ENCODE assay signal across 28 cellular contexts in the genomic region with DNA sequence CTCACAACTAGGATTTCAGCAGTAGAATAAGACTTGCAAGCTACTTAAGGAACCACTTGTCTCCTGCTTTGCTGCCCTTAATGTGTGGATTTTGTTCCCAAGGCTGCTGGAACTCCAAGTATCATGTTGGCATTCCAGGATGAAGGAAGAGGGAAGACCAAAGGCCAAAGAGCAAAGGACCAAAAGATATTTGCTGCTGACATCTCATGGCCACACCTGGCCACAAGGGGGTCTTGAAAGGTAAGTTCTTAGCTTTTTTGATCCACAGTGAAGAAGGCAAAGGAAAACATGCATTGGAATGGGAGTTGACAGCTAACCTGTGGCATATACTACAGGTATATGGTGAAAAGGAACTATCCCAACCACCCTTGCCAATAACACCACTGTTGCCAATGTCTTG. TPM values are rescaled to one million over a fixed set of nuclear protein-coding genes. Genes with fewer than 3 reads are reported as not detected.
DNase-seq lines count a peak whose midpoint lies in the region; ATAC-seq and TF ChIP-seq lines count a peak whose summit lies in the region.
"Had no signal": no experiment of that assay in that cellular context is flagged by ENCODE, and none has a peak within 500 bp of the region (broad histone marks: within the 10 kb centered on the region; RNA-seq: fewer than 3 reads in every experiment).

No MANE protein-coding gene starts in this region.

- H3K9me3 ChIP-seq in DND-41 (ENCODE audit: insufficient read depth, low read length, severe bottlenecking), result peaks cover under 1% of the 10 kb centered on the region
- H3K9me3 ChIP-seq: pancreas, thoracic aorta had no signal

- H4K20me1 ChIP-seq in DND-41 (ENCODE audit: insufficient read depth, low read length), result no peaks in the 10 kb centered on the region

- ATAC-seq in DND-41 (ENCODE audit: insufficient read depth, low read depth) (no peak), GM18909 (IDR thresholded peaks at IDR 0.05; ENCODE audit: poor library complexity, unreplicated experiment) (no peak), HG03521 (IDR thresholded peaks at IDR 0.05; ENCODE audit: unreplicated experiment) (no peak)
- ATAC-seq: activated naive CD4-positive, alpha-beta T cell treated with anti-CD3 and anti-CD28 coated beads, Interleukin-2, amount 50 U/mL, for 72 hours; CD8-positive, alpha-beta T cell; gastroesophageal sphincter; left colon; pancreas had no signal

- H3K9ac ChIP-seq in DND-41 (ENCODE audit: low read depth, low read length), result no peak overlapping the region

- H3K79me2 ChIP-seq in DND-41 (ENCODE audit: insufficient read depth, low read length), result no peaks in the 10 kb centered on the region
- H3K79me2 ChIP-seq: hepatocyte had no signal

- H3K27me3 ChIP-seq in DND-41 (ENCODE audit: insufficient read depth, low read length, poor library complexity) (no peaks in the 10 kb centered on the region), H7 (ENCODE audit: control insufficient read depth, insufficient read depth, low read length) (peaks cover 13% of the 10 kb centered on the region)
- H3K27me3 ChIP-seq: gastroesophageal sphincter, pancreas had no signal

- H3K27ac ChIP-seq in DND-41 (ENCODE audit: low read length), result no peak overlapping the region
- H3K27ac ChIP-seq: dorsolateral prefrontal cortex, gastroesophageal sphincter, hepatocyte, pancreas, Peyer's patch, thoracic aorta, VCaP had no signal

- H3K36me3 ChIP-seq in DND-41 (ENCODE audit: insufficient read depth, low read length) (no peaks in the 10 kb centered on the region), H7 (replicated peaks; ENCODE audit: control insufficient read depth, insufficient read depth, low read length) (no peaks in the 10 kb centered on the region)
- H3K36me3 ChIP-seq: gastroesophageal sphincter, pancreas, Peyer's patch, thoracic aorta had no signal

- no peak overlapping the region for H2AFZ ChIP-seq in DND-41 (ENCODE audit: low read depth, low read length)
- H2AFZ ChIP-seq: hepatocyte had no signal

- TF ChIP-seq CTCF in DND-41 (IDR thresholded peaks at IDR 0.05; ENCODE audit: borderline replicate concordance, extremely low read depth, low read length, poor library complexity, severe bottlenecking), result peak; percentile 13

- DNase-seq in DND-41, result no peak
- DNase-seq in H7, result peak; percentile 50
- DNase-seq in SW480 (ENCODE audit: low spot score), result peak; percentile 16
- peak; percentile 56 for DNase-seq in iPS-NIHi7 (ENCODE audit: extremely low spot score)
- no peak for DNase-seq in H4 (ENCODE audit: low spot score)
- DNase-seq: activated CD4-positive, alpha-beta T cell treated with anti-CD3 and anti-CD28 coated beads for 48 hours; activated CD8-positive, alpha-beta memory T cell treated with anti-CD3 and anti-CD28 coated beads for 24 hours; AML-193; CD8-positive, alpha-beta T cell; DMS 273 treated with DMSO at 0.1 percent for 48 hours; dorsolateral prefrontal cortex; EL; Karpas-422; left colon; NCI-H1436; NCI-H2081; NCI-H226; pancreas; Peyer's patch; SHP77 treated with DMSO at 0.1 percent for 48 hours; stimulated activated CD4-positive, alpha-beta T cell treated with anti-CD3 and anti-CD28 coated beads, Interleukin-2, amount 100 ng/mL, for 24 hours had no signal

- no peak overlapping the region for H3K4me2 ChIP-seq in DND-41 (ENCODE audit: insufficient read depth, low read length)
- H3K4me2 ChIP-seq: hepatocyte had no signal

- H3K4me1 ChIP-seq in DND-41 (ENCODE audit: insufficient read depth, low read length), result no peaks in the 10 kb centered on the region
- H3K4me1 ChIP-seq: pancreas had no signal

- H3K4me3 ChIP-seq in DND-41 (ENCODE audit: low read depth in 1 of 2, low read length in 2 of 2), result no peak overlapping the region
- no peak overlapping the region for H3K4me3 ChIP-seq in H7 (ENCODE audit: insufficient read depth, low read depth, low read length)
- H3K4me3 ChIP-seq: dorsolateral prefrontal cortex, gastroesophageal sphincter, hepatocyte, pancreas, Peyer's patch, thoracic aorta had no signal

RNA-seq across cellular contexts. Expression of gene MATN3, which starts 3.9 kb away (rescaled TPM):
- 1.8 and 3.6 TPM in 2 replicates for total RNA-seq in H7 (2014; rRNA removed; shearing (Covaris generic))
- 0.14 and 0.46 TPM in 2 replicates for total RNA-seq in H4 (2014; rRNA removed; shearing (Covaris generic))
- total RNA-seq: activated naive CD4-positive, alpha-beta T cell treated with anti-CD3 and anti-CD28 coated beads, Interleukin-2, amount 50 U/mL, for 72 hours; CD8-positive, alpha-beta T cell had no signal

RNA-seq across cellular contexts. Expression of gene WDR35, which starts 26.4 kb away (rescaled TPM):
- 12.4 and 15.4 TPM in 2 replicates for total RNA-seq in H7 (2014; rRNA removed; shearing (Covaris generic))
- 4.1 and 4.5 TPM in 2 replicates for total RNA-seq in H4 (2014; rRNA removed; shearing (Covaris generic))

RNA-seq across cellular contexts. Expression of gene LAPTM4A, which starts 35.1 kb away (rescaled TPM):
- total RNA-seq in H7 (2014; rRNA removed; shearing (Covaris generic)), result 94.1 and 122 TPM in 2 replicates
- 104 and 119 TPM in 2 replicates for total RNA-seq in H4 (2014; rRNA removed; shearing (Covaris generic))

Comparison
In these comparisons a context has a peak if more than half of its experiments do, and no peak if none do; other contexts are left out.
1. DNase-seq: peak in H7 (single experiment), SW480 (single experiment) and iPS-NIHi7 (single experiment); none in DND-41 (single experiment) and H4 (single experiment).